8 cellular contexts compared by ENCODE assay signal in genomic region chr17:68513932-68514331, GRCh38. TPM values are rescaled to one million over a fixed set of nuclear protein-coding genes. Genes with fewer than 3 reads are reported as not detected.
DNase-seq lines count a peak whose midpoint lies in the region; ATAC-seq and TF ChIP-seq lines count a peak whose summit lies in the region.

No MANE protein-coding gene starts in this region.

- H3K27ac Mint-ChIP-seq in activated CD8-positive, alpha-beta T cell treated with anti-CD3 and anti-CD28 coated beads for 36 hours, result peak overlapping the region; percentile 96
- peak overlapping the region; percentile 25 for H3K27ac Mint-ChIP-seq in stimulated activated naive B cell treated with anti-CD40 and anti-IgM and Interleukin-4, amounts not matched to agents 10 μg/mL and 1 μg/mL and 100 μg/mL, for 72 hours

- no peak overlapping the region for H3K9ac ChIP-seq in iPS-15b (ENCODE audit: low read depth, low read length)

- peaks cover 6% of the 10 kb centered on the region for H3K9me3 ChIP-seq in iPS-15b (ENCODE audit: control insufficient read depth, insufficient read depth, low read length)

- DNase-seq in NCI-H1417 (lab: John Stamatoyannopoulos, UW) (peak in 2 of 3 experiments; percentile 35 to 46), NCI-H1417 treated with DMSO at 0.1 percent for 48 hours (lab: John Stamatoyannopoulos, UW) (no peak), AG20443 (ENCODE audit: low spot score) (no peak), NCI-H1694 treated with DMSO at 0.1 percent for 48 hours (lab: John Stamatoyannopoulos, UW) (no peak)
- no peak for DNase-seq in activated CD8-positive, alpha-beta T cell treated with anti-CD3 and anti-CD28 coated beads for 36 hours
- no peak for DNase-seq in stimulated activated naive B cell treated with anti-CD40 and anti-IgM and Interleukin-4, amounts not matched to agents 10 μg/mL and 1 μg/mL and 100 μg/mL, for 72 hours

- ATAC-seq in activated CD8-positive, alpha-beta T cell treated with anti-CD3 and anti-CD28 coated beads for 36 hours, result no peak
- ATAC-seq in stimulated activated naive B cell treated with anti-CD40 and anti-IgM and Interleukin-4, amounts not matched to agents 10 μg/mL and 1 μg/mL and 100 μg/mL, for 72 hours (replicated peaks), result no peak
- no peak for ATAC-seq in HG03460 (IDR thresholded peaks at IDR 0.05; ENCODE audit: unreplicated experiment)

- no peaks in the 10 kb centered on the region for H3K27me3 ChIP-seq in iPS-15b (ENCODE audit: control insufficient read depth, insufficient read depth, low read length)

- TF ChIP-seq CTCF in activated CD8-positive, alpha-beta T cell treated with anti-CD3 and anti-CD28 coated beads for 36 hours (IDR thresholded peaks at IDR 0.05), result no peak

- no peaks in the 10 kb centered on the region for H3K27me3 Mint-ChIP-seq in activated CD8-positive, alpha-beta T cell treated with anti-CD3 and anti-CD28 coated beads for 36 hours
- no peaks in the 10 kb centered on the region for H3K27me3 Mint-ChIP-seq in stimulated activated naive B cell treated with anti-CD40 and anti-IgM and Interleukin-4, amounts not matched to agents 10 μg/mL and 1 μg/mL and 100 μg/mL, for 72 hours

- H3K36me3 ChIP-seq in iPS-15b (ENCODE audit: control insufficient read depth, insufficient read depth, low read length), result peaks cover 14% of the 10 kb centered on the region

- H3K4me1 ChIP-seq in iPS-15b (ENCODE audit: control insufficient read depth, insufficient read depth, low read length), result peaks cover 4% of the 10 kb centered on the region

- H3K4me3 ChIP-seq in iPS-15b (ENCODE audit: low read depth, low read length), result peak overlapping the region; percentile 98

- peak overlapping the region; percentile 97 for H3K4me3 Mint-ChIP-seq in activated CD8-positive, alpha-beta T cell treated with anti-CD3 and anti-CD28 coated beads for 36 hours
- H3K4me3 Mint-ChIP-seq in stimulated activated naive B cell treated with anti-CD40 and anti-IgM and Interleukin-4, amounts not matched to agents 10 μg/mL and 1 μg/mL and 100 μg/mL, for 72 hours, result peak overlapping the region; percentile 95 to 96

- H3K36me3 Mint-ChIP-seq in activated CD8-positive, alpha-beta T cell treated with anti-CD3 and anti-CD28 coated beads for 36 hours (ENCODE audit: low read depth), result peaks cover 46% of the 10 kb centered on the region
- peaks cover 27 to 39% of the 10 kb centered on the region in 2 donors for H3K36me3 Mint-ChIP-seq in stimulated activated naive B cell treated with anti-CD40 and anti-IgM and Interleukin-4, amounts not matched to agents 10 μg/mL and 1 μg/mL and 100 μg/mL, for 72 hours

- intact Hi-C loops in activated CD8-positive, alpha-beta T cell treated with anti-CD3 and anti-CD28 coated beads for 36 hours (cut with micrococcal nuclease), result no loop called here

- POLR2A ChIA-PET in activated CD8-positive, alpha-beta T cell treated with anti-CD3 and anti-CD28 coated beads for 36 hours (lab: Charles Lee), result no interaction called here

- H3K4me1 Mint-ChIP-seq in activated CD8-positive, alpha-beta T cell treated with anti-CD3 and anti-CD28 coated beads for 36 hours (ENCODE audit: low read depth), result peaks cover 53% of the 10 kb centered on the region
- peaks cover 18 to 65% of the 10 kb centered on the region in 2 donors for H3K4me1 Mint-ChIP-seq in stimulated activated naive B cell treated with anti-CD40 and anti-IgM and Interleukin-4, amounts not matched to agents 10 μg/mL and 1 μg/mL and 100 μg/mL, for 72 hours

- CTCF ChIA-PET in activated CD8-positive, alpha-beta T cell treated with anti-CD3 and anti-CD28 coated beads for 36 hours (lab: Charles Lee), result no interaction called here

- H3K9me3 Mint-ChIP-seq in activated CD8-positive, alpha-beta T cell treated with anti-CD3 and anti-CD28 coated beads for 36 hours, result no peaks in the 10 kb centered on the region
- peaks cover 0 to under 1% of the 10 kb centered on the region in 2 donors for H3K9me3 Mint-ChIP-seq in stimulated activated naive B cell treated with anti-CD40 and anti-IgM and Interleukin-4, amounts not matched to agents 10 μg/mL and 1 μg/mL and 100 μg/mL, for 72 hours

RNA-seq across cellular contexts. Expression of gene PRKAR1A, which starts 1.7 kb away (rescaled TPM):
- total RNA-seq in activated CD8-positive, alpha-beta T cell treated with anti-CD3 and anti-CD28 coated beads for 36 hours, result 100 to 1,000 TPM; 157 to 168 TPM

RNA-seq across cellular contexts. Expression of gene WIPI1, which starts 56.6 kb away (rescaled TPM):
- 10 to 100 TPM; 11.3 to 13.1 TPM for total RNA-seq in activated CD8-positive, alpha-beta T cell treated with anti-CD3 and anti-CD28 coated beads for 36 hours

Comparison
In these comparisons a context has a peak if more than half of its experiments do, and no peak if none do; other contexts are left out.
1. DNase-seq: peak in NCI-H1417 (2 of 3); none in NCI-H1417 treated with DMSO at 0.1 percent for 48 hours (single experiment), activated CD8-positive, alpha-beta T cell treated with anti-CD3 and anti-CD28 coated beads for 36 hours (single experiment), stimulated activated naive B cell treated with anti-CD40 and anti-IgM and Interleukin-4, amounts not matched to agents 10 μg/mL and 1 μg/mL and 100 μg/mL, for 72 hours (single experiment), AG20443 (single experiment) and NCI-H1694 treated with DMSO at 0.1 percent for 48 hours (single experiment).